In the genomic region with DNA sequence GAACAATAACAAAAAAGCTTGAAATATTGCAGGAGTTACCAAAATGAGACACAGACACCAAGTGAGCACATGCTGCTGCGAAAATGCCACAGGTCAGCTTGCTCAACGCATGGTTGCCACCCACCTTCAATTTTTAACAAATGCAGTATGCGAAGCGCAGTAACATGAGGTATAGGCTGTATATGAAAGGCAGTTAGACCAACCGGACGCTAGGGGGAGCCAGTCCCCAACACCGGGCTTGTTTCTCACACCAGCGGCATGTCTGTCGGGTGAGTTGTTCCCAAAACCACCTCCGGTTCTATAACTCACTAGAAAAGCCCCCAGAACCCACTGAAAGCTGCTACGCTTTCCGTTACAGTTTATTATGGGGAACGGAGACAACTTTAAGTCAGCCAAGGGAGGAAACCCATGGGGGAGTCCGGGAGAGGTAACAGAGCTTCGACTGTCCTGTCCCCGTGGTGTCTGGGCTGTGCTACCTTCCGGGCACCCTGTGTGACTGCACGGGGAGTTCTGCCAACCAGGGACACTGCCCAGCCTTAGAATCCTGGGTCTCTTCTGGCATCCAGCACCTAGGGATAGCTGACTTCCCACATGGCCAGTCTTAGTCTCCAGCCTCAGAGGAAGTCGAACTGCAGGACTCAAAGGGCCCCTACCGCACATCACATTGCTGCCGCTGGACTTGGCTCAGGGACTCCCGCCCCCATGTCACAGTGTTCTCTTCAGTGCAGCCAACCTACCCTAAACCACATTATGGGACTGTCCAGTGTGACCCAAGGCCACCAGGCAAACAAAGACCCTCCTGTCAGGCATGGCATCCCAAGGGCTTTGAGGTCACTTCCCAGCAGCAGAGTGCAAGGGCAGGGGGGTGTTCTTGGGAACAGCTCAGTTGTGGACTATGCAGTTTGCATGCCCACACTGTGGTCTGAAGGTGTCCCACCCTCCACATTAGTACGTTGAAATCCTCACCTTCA, we compare ENCODE assay signal across 8 cellular contexts. TPM values are rescaled to one million over a fixed set of nuclear protein-coding genes. Genes with fewer than 3 reads are reported as not detected.
A peak's percentile ranks its signal among the peaks of the same experiment; 100 is the strongest.
DNase-seq lines count a peak whose midpoint lies in the region; ATAC-seq and TF ChIP-seq lines count a peak whose summit lies in the region.

No MANE protein-coding gene starts in this region.

- H3K4me1 Mint-ChIP-seq in CD4-positive, alpha-beta T cell (ENCODE audit: low read depth) = peaks cover 20% of the 10 kb centered on the region
- H3K4me1 Mint-ChIP-seq in activated CD4-positive, alpha-beta T cell treated with anti-CD3 and anti-CD28 coated beads, Interleukin-2, amount 10 ng/mL, durations not matched to agents 24 days and 14 days = peaks cover 20% of the 10 kb centered on the region

- H3K27me3 ChIP-seq in CD4-positive, alpha-beta T cell (ENCODE audit: control insufficient read depth, insufficient read depth, low read length) = no peaks in the 10 kb centered on the region
- H3K27me3 ChIP-seq in lower lobe of right lung (ENCODE audit: low read depth) = peaks cover 4% of the 10 kb centered on the region

- peaks cover 10% of the 10 kb centered on the region for H3K4me1 ChIP-seq in lower lobe of right lung

- CTCF ChIA-PET in CD4-positive, alpha-beta T cell (lab: Charles Lee) = interaction anchor here (0.9 to 2.1 kb wide), 6 partner anchors 11 to 288 kb away, joined by 3 to 17 read pairs (median 4); a partner anchor contains a TSS

- H3K4me3 Mint-ChIP-seq in CD4-positive, alpha-beta T cell = peak overlapping the region; percentile 84
- peak overlapping the region; percentile 77 for H3K4me3 Mint-ChIP-seq in activated CD4-positive, alpha-beta T cell treated with anti-CD3 and anti-CD28 coated beads, Interleukin-2, amount 10 ng/mL, durations not matched to agents 24 days and 14 days

- H3K4me3 ChIP-seq in coronary artery (peak overlapping the region; percentile 53), lower lobe of right lung (no peak overlapping the region)

- no peaks in the 10 kb centered on the region for H3K9me3 ChIP-seq in CD4-positive, alpha-beta T cell (ENCODE audit: control insufficient read depth, low read length)
- H3K9me3 ChIP-seq in lower lobe of right lung = no peaks in the 10 kb centered on the region

- peak overlapping the region; percentile 55 for H3K27ac Mint-ChIP-seq in CD4-positive, alpha-beta T cell
- peak overlapping the region; percentile 42 for H3K27ac Mint-ChIP-seq in activated CD4-positive, alpha-beta T cell treated with anti-CD3 and anti-CD28 coated beads, Interleukin-2, amount 10 ng/mL, durations not matched to agents 24 days and 14 days

- intact Hi-C loops in CD4-positive, alpha-beta T cell (cut with DNase I, micrococcal nuclease) = loop anchor here (1.0 to 10.0 kb wide), 3 partner anchors 14 to 724 kb away; a partner anchor contains a TSS
- intact Hi-C loops in activated CD4-positive, alpha-beta T cell treated with anti-CD3 and anti-CD28 coated beads, Interleukin-2, amount 10 ng/mL, durations not matched to agents 24 days and 14 days (cut with micrococcal nuclease) = loop anchor here (1.0 to 5.0 kb wide), 8 partner anchors 14 to 554 kb away; a partner anchor contains a TSS
- intact Hi-C loops in lower lobe of right lung (cut with DNase I) = no loop called here

- peaks cover 26% of the 10 kb centered on the region for H3K36me3 Mint-ChIP-seq in CD4-positive, alpha-beta T cell (ENCODE audit: low read depth)
- peaks cover 23% of the 10 kb centered on the region for H3K36me3 Mint-ChIP-seq in activated CD4-positive, alpha-beta T cell treated with anti-CD3 and anti-CD28 coated beads, Interleukin-2, amount 10 ng/mL, durations not matched to agents 24 days and 14 days (ENCODE audit: low read depth)

- H3K27ac ChIP-seq in CD4-positive, alpha-beta T cell (ENCODE audit: low read depth, low read length) = no peak overlapping the region
- H3K27ac ChIP-seq in coronary artery (no peak overlapping the region), lower lobe of right lung (no peak overlapping the region)

- peak; percentile 97 for TF ChIP-seq CTCF in CD4-positive, alpha-beta T cell (IDR thresholded peaks at IDR 0.05)
- peak; percentile 83 for TF ChIP-seq CTCF in coronary artery (IDR thresholded peaks at IDR 0.05)
- peak; percentile 92 for TF ChIP-seq CTCF in lower lobe of right lung (IDR thresholded peaks at IDR 0.05)

- H3K27me3 Mint-ChIP-seq in CD4-positive, alpha-beta T cell = no peaks in the 10 kb centered on the region
- H3K27me3 Mint-ChIP-seq in activated CD4-positive, alpha-beta T cell treated with anti-CD3 and anti-CD28 coated beads, Interleukin-2, amount 10 ng/mL, durations not matched to agents 24 days and 14 days = no peaks in the 10 kb centered on the region

- ATAC-seq in CD4-positive, alpha-beta T cell (ENCODE audit: poor library complexity) = peak; percentile 99
- ATAC-seq in GM19395 (IDR thresholded peaks at IDR 0.05; ENCODE audit: unreplicated experiment) = peak; percentile 97
- ATAC-seq in HG03460 (IDR thresholded peaks at IDR 0.05; ENCODE audit: unreplicated experiment) = peak; percentile 96
- peak; percentile 95 to 96 for ATAC-seq in lower lobe of right lung

- no peaks in the 10 kb centered on the region for H3K9me3 Mint-ChIP-seq in CD4-positive, alpha-beta T cell
- no peaks in the 10 kb centered on the region for H3K9me3 Mint-ChIP-seq in activated CD4-positive, alpha-beta T cell treated with anti-CD3 and anti-CD28 coated beads, Interleukin-2, amount 10 ng/mL, durations not matched to agents 24 days and 14 days

- POLR2A ChIA-PET in CD4-positive, alpha-beta T cell (lab: Charles Lee) = interaction anchor here (1.5 to 2.4 kb wide), 4 partner anchors 14 to 95 kb away, joined by 7 to 14 read pairs (median 10); a partner anchor contains a TSS

- H3K36me3 ChIP-seq in lower lobe of right lung = peaks cover 7% of the 10 kb centered on the region

- peak; percentile 78 to 89 (median 81) for DNase-seq in CD4-positive, alpha-beta T cell
- DNase-seq in NCI-H69 (lab: John Stamatoyannopoulos, UW) = peak; percentile 81
- DNase-seq in activated CD4-positive, alpha-beta T cell treated with anti-CD3 and anti-CD28 coated beads, Interleukin-2, amount 10 ng/mL, durations not matched to agents 24 days and 14 days = peak; percentile 95
- DNase-seq in coronary artery (ENCODE audit: low spot score) = peak; percentile 87
- DNase-seq in lower lobe of right lung = peak; percentile 84
- DNase-seq in stimulated activated CD4-positive, alpha-beta T cell treated with anti-CD3 and anti-CD28 coated beads, TNF-alpha, amount 100 ng/mL, for 48 hours (ENCODE audit: low read depth in 3 of 3) = peak; percentile 79 to 85 (median 80)

RNA-seq across cellular contexts. Expression of a gene that starts 14.0 kb away (rescaled TPM):
- total RNA-seq in CD4-positive, alpha-beta T cell = 10 to 100 TPM; 40.7 to 45.1 TPM
- total RNA-seq in activated CD4-positive, alpha-beta T cell treated with anti-CD3 and anti-CD28 coated beads, Interleukin-2, amount 10 ng/mL, durations not matched to agents 24 days and 14 days = 148 and 150 TPM in 2 replicates
- 79.8 TPM for total RNA-seq in lower lobe of right lung
